ENCODE assay signal across 9 cellular contexts in genomic region chr16:85449195-85449884, GRCh38.
DNase-seq lines count a peak whose midpoint lies in the region; ATAC-seq and TF ChIP-seq lines count a peak whose summit lies in the region.
"Had no signal": no experiment of that assay in that cellular context is flagged by ENCODE, and none has a peak within 500 bp of the region (broad histone marks: within the 10 kb centered on the region; RNA-seq: fewer than 3 reads in every experiment).

No MANE protein-coding gene starts in this region.

- peaks cover 2% of the 10 kb centered on the region for H3K27me3 Mint-ChIP-seq in activated CD4-positive, alpha-beta T cell treated with anti-CD3 and anti-CD28 coated beads, Interleukin-2, amount 10 ng/mL, durations not matched to agents 7 days and 5 days

- peaks cover 22% of the 10 kb centered on the region for H3K4me1 Mint-ChIP-seq in activated CD4-positive, alpha-beta T cell treated with anti-CD3 and anti-CD28 coated beads, Interleukin-2, amount 10 ng/mL, durations not matched to agents 7 days and 5 days
- H3K4me1 Mint-ChIP-seq in stimulated activated effector memory CD8-positive, alpha-beta T cell treated with anti-CD3 and anti-CD28 coated beads, Interleukin-12 subunit alpha, Interleukin-12 subunit beta, amount 100 ng/mL, for 72 hours: peaks cover 13% of the 10 kb centered on the region

- H3K4me3 Mint-ChIP-seq in activated CD4-positive, alpha-beta T cell treated with anti-CD3 and anti-CD28 coated beads, Interleukin-2, amount 10 ng/mL, durations not matched to agents 7 days and 5 days: no peak overlapping the region
- H3K4me3 Mint-ChIP-seq in stimulated activated effector memory CD8-positive, alpha-beta T cell treated with anti-CD3 and anti-CD28 coated beads, Interleukin-12 subunit alpha, Interleukin-12 subunit beta, amount 100 ng/mL, for 72 hours: no peak overlapping the region

- CTCF ChIA-PET in activated CD4-positive, alpha-beta T cell treated with anti-CD3 and anti-CD28 coated beads, Interleukin-2, amount 10 ng/mL, durations not matched to agents 7 days and 5 days (lab: Charles Lee): interaction anchor here (0.7 to 1.6 kb wide), 2 partner anchors 10 to 12 kb away, joined by 3 to 5 read pairs; no protein-coding TSS in a partner anchor

- H3K4me1 ChIP-seq in SJCRH30 (peaks cover 53% of the 10 kb centered on the region), left lung (peaks cover 4 to 19% of the 10 kb centered on the region in 2 donors)

- no peaks in the 10 kb centered on the region for H3K36me3 Mint-ChIP-seq in activated CD4-positive, alpha-beta T cell treated with anti-CD3 and anti-CD28 coated beads, Interleukin-2, amount 10 ng/mL, durations not matched to agents 7 days and 5 days (ENCODE audit: low read depth)
- no peaks in the 10 kb centered on the region for H3K36me3 Mint-ChIP-seq in stimulated activated effector memory CD8-positive, alpha-beta T cell treated with anti-CD3 and anti-CD28 coated beads, Interleukin-12 subunit alpha, Interleukin-12 subunit beta, amount 100 ng/mL, for 72 hours

- no peaks in the 10 kb centered on the region for H3K27me3 ChIP-seq in SJCRH30
- peaks cover 0 to 30% of the 10 kb centered on the region in 2 donors for H3K27me3 ChIP-seq in left lung

- ATAC-seq in left lung: peak; percentile 3
- ATAC-seq in stimulated activated effector memory CD8-positive, alpha-beta T cell treated with anti-CD3 and anti-CD28 coated beads, Interleukin-12 subunit alpha, Interleukin-12 subunit beta, amount 100 ng/mL, for 72 hours: no peak
- ATAC-seq in GM18520 (IDR thresholded peaks at IDR 0.05; ENCODE audit: unreplicated experiment): no peak

- no peak for DNase-seq in activated CD4-positive, alpha-beta T cell treated with anti-CD3 and anti-CD28 coated beads, Interleukin-2, amount 10 ng/mL, durations not matched to agents 7 days and 5 days
- no peak for DNase-seq in activated CD4-positive, alpha-beta T cell treated with anti-CD3 and anti-CD28 coated beads for 1 hour
- DNase-seq in SJCRH30 (no peak), left lung (no peak), NK-92 (lab: John Stamatoyannopoulos, UW; ENCODE audit: unreplicated experiment) (no peak), SK-N-DZ (ENCODE audit: low spot score) (no peak)
- DNase-seq in stimulated activated effector memory CD8-positive, alpha-beta T cell treated with anti-CD3 and anti-CD28 coated beads, Interleukin-12 subunit alpha, Interleukin-12 subunit beta, amount 100 ng/mL, for 72 hours (ENCODE audit: low spot score in 2 of 2): no peak
- DNase-seq: Right ventricle myocardium superior had no signal

- H3K27ac Mint-ChIP-seq in activated CD4-positive, alpha-beta T cell treated with anti-CD3 and anti-CD28 coated beads, Interleukin-2, amount 10 ng/mL, durations not matched to agents 7 days and 5 days: peak overlapping the region; percentile 79
- H3K27ac Mint-ChIP-seq in stimulated activated effector memory CD8-positive, alpha-beta T cell treated with anti-CD3 and anti-CD28 coated beads, Interleukin-12 subunit alpha, Interleukin-12 subunit beta, amount 100 ng/mL, for 72 hours: peak overlapping the region; percentile 43

- H3K4me3 ChIP-seq in SJCRH30: no peak overlapping the region
- H3K4me3 ChIP-seq in left lung: no peak overlapping the region

- H3K9me3 ChIP-seq in SJCRH30 (replicated peaks) (no peaks in the 10 kb centered on the region), left lung (no peaks in the 10 kb centered on the region)

- H3K27ac ChIP-seq in SJCRH30 (peak overlapping the region; percentile 94), left lung (no peak overlapping the region)

- H3K36me3 ChIP-seq in SJCRH30 (no peaks in the 10 kb centered on the region), left lung (no peaks in the 10 kb centered on the region)

- no peak for TF ChIP-seq CTCF in left lung (IDR thresholded peaks at IDR 0.05)

- intact Hi-C loops in left lung (cut with DNase I): no loop called here

- H3K9me3 Mint-ChIP-seq in activated CD4-positive, alpha-beta T cell treated with anti-CD3 and anti-CD28 coated beads, Interleukin-2, amount 10 ng/mL, durations not matched to agents 7 days and 5 days: no peaks in the 10 kb centered on the region
- H3K9me3 Mint-ChIP-seq in stimulated activated effector memory CD8-positive, alpha-beta T cell treated with anti-CD3 and anti-CD28 coated beads, Interleukin-12 subunit alpha, Interleukin-12 subunit beta, amount 100 ng/mL, for 72 hours: no peaks in the 10 kb centered on the region

- POLR2A ChIA-PET in activated CD4-positive, alpha-beta T cell treated with anti-CD3 and anti-CD28 coated beads, Interleukin-2, amount 10 ng/mL, durations not matched to agents 7 days and 5 days (lab: Charles Lee): interaction anchor here (0.7 kb wide), 1 partner anchor 17 kb away, joined by 3 read pairs; no protein-coding TSS in a partner anchor
